ENCODE assay signal across 26 cellular contexts in the genomic region with DNA sequence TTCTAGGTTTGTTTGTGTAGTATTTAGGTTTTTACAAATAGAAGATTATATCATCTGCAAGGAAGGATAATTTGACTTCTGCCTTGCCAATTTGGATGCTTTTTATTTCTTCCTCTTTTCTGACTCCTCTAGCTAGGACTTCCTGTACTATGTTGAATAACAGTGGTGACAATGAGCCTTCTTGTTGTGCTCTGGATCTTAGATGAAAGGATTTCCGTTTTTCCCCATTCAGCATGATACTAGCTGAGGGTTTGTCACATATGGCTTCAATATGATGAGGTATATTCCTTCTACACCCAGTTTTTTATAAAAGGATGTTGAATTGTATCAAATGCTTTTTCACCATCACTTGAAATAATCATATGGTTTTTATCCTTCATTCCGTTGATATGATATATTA.
"Had no signal": no experiment of that assay in that cellular context is flagged by ENCODE, and none has a peak within 500 bp of the region (broad histone marks: within the 10 kb centered on the region; RNA-seq: fewer than 3 reads in every experiment).

No MANE protein-coding gene starts in this region.

- DNase-seq: activated CD4-positive, alpha-beta memory T cell treated with anti-CD3 and anti-CD28 coated beads for 36 hours; activated CD4-positive, alpha-beta T cell treated with anti-CD3 and anti-CD28 coated beads for 36 hours; activated CD4-positive, alpha-beta T cell treated with anti-CD3 and anti-CD28 coated beads, Interleukin-2, amount 10 ng/mL, durations not matched to agents 24 days and 14 days; activated CD4-positive, CD25-positive, alpha-beta regulatory T cell; activated CD4-positive, CD25-positive, alpha-beta regulatory T cell treated with anti-CD3 and anti-CD28 coated beads, Interleukin-2, amount 50 U/mL, for 72 hours; activated CD8-positive, alpha-beta memory T cell treated with anti-CD3 and anti-CD28 coated beads, Interleukin-2, amount 10 ng/mL, durations not matched to agents 7 days and 5 days; activated CD8-positive, alpha-beta memory T cell treated with anti-CD3 and anti-CD28 coated beads, Interleukin-2, amount 50 U/mL, for 4 hours; activated CD8-positive, alpha-beta T cell treated with anti-CD3 and anti-CD28 coated beads, Interleukin-2, amount 10 ng/mL, durations not matched to agents 7 days and 5 days; activated gamma-delta T cell; activated naive CD4-positive, alpha-beta T cell; activated naive CD4-positive, alpha-beta T cell treated with anti-CD3 and anti-CD28 coated beads, Interleukin-2, amount 10 ng/mL, durations not matched to agents 7 days and 5 days; activated naive CD8-positive, alpha-beta T cell treated with anti-CD3 and anti-CD28 coated beads, Interleukin-2, amount 10 ng/mL, durations not matched to agents 7 days and 5 days; activated T-cell treated with anti-CD3 and anti-CD28 coated beads, Interleukin-2, amount 50 U/mL, for 1 hour; activated T-cell treated with anti-CD3 and anti-CD28 coated beads, Interleukin-2, amount 50 U/mL, for 48 hours; central memory CD4-positive, alpha-beta T cell; cerebellar nuclear complex; colonic mucosa; dorsolateral prefrontal cortex; effector memory CD4-positive, alpha-beta T cell; endodermal cell; foreskin fibroblast; gastrocnemius medialis; glutamatergic neuron; heart left ventricle; hypothalamus; T1000 had no signal
